ENCODE assay signal across 26 cellular contexts in genomic region chr20:53148764-53149163, GRCh38.
DNase-seq lines count a peak whose midpoint lies in the region; ATAC-seq, FAIRE-seq and TF ChIP-seq lines count a peak whose summit lies in the region.
"Had no signal": no experiment of that assay in that cellular context is flagged by ENCODE, and none has a peak within 500 bp of the region (broad histone marks: within the 10 kb centered on the region; RNA-seq: fewer than 3 reads in every experiment).

No MANE protein-coding gene starts in this region.

- DNase-seq in activated CD4-positive, alpha-beta T cell treated with anti-CD3 and anti-CD28 coated beads for 36 hours: no peak
- DNase-seq in activated CD4-positive, alpha-beta T cell treated with anti-CD3 and anti-CD28 coated beads for 48 hours: no peak
- DNase-seq in astrocyte (ENCODE audit: low read depth) (peak; percentile 36), sciatic nerve (ENCODE audit: low spot score) (no peak), NOMO-1 treated with DMSO at 0.1 percent for 48 hours (lab: John Stamatoyannopoulos, UW; ENCODE audit: unreplicated experiment) (no peak), C1 segment of cervical spinal cord (lab: John Stamatoyannopoulos, UW) (no peak)
- DNase-seq: ACHN; activated CD4-positive, alpha-beta memory T cell treated with anti-CD3 and anti-CD28 coated beads, Interleukin-2, amount 10 ng/mL, durations not matched to agents 7 days and 5 days; activated gamma-delta T cell; amygdala; hypothalamus; left lung; MV-4-11; naive thymus-derived CD8-positive, alpha-beta T cell; NCI-H526; pancreas; stomach; T-helper 9 cell; transverse colon had no signal

- TF ChIP-seq CTCF in DOHH2 (IDR thresholded peaks at IDR 0.05; ENCODE audit: low read depth, low read length, poor library complexity, severe bottlenecking): no peak
- no peak for TF ChIP-seq CTCF in astrocyte (IDR thresholded peaks at IDR 0.05; ENCODE audit: insufficient read depth, low read depth, low read length)

- H3K9me3 ChIP-seq in DOHH2 (ENCODE audit: control insufficient read depth, insufficient read depth, low read length) (no peaks in the 10 kb centered on the region), astrocyte (ENCODE audit: insufficient read depth, low read depth, low read length) (no peaks in the 10 kb centered on the region)
- H3K9me3 ChIP-seq: gastroesophageal sphincter, left lung, pancreas, right atrium auricular region, stomach, transverse colon had no signal

- intact Hi-C loops in activated CD4-positive, alpha-beta T cell treated with anti-CD3 and anti-CD28 coated beads for 36 hours (cut with DNase I, micrococcal nuclease): loop anchor here (5.0 to 10.0 kb wide), 3 partner anchors 69 to 841 kb away; no protein-coding TSS in a partner anchor
- intact Hi-C loops in sciatic nerve (cut with DNase I): no loop called here

- H3K4me2 ChIP-seq in DOHH2 (ENCODE audit: low read length): peak overlapping the region; percentile 48
- no peak overlapping the region for H3K4me2 ChIP-seq in astrocyte (ENCODE audit: low read length)
- H3K4me2 ChIP-seq: KMS-11 had no signal

- H3K4me3 Mint-ChIP-seq in activated CD4-positive, alpha-beta T cell treated with anti-CD3 and anti-CD28 coated beads for 36 hours: no peak overlapping the region
- H3K4me3 Mint-ChIP-seq in astrocyte (ENCODE audit: unreplicated experiment): no peak overlapping the region
- H3K4me3 Mint-ChIP-seq: activated CD4-positive, alpha-beta memory T cell treated with anti-CD3 and anti-CD28 coated beads, Interleukin-2, amount 10 ng/mL, durations not matched to agents 7 days and 5 days had no signal

- H3K9me3 Mint-ChIP-seq in activated CD4-positive, alpha-beta T cell treated with anti-CD3 and anti-CD28 coated beads for 36 hours (ENCODE audit: low read depth): no peaks in the 10 kb centered on the region
- no peaks in the 10 kb centered on the region for H3K9me3 Mint-ChIP-seq in astrocyte (ENCODE audit: unreplicated experiment)
- H3K9me3 Mint-ChIP-seq: activated CD4-positive, alpha-beta memory T cell treated with anti-CD3 and anti-CD28 coated beads, Interleukin-2, amount 10 ng/mL, durations not matched to agents 7 days and 5 days; naive thymus-derived CD8-positive, alpha-beta T cell had no signal

- POLR2A ChIA-PET in activated CD4-positive, alpha-beta T cell treated with anti-CD3 and anti-CD28 coated beads for 36 hours (lab: Charles Lee): interaction anchor here (0.6 to 0.9 kb wide), 2 partner anchors 125 to 148 kb away, joined by 4 to 5 read pairs; no protein-coding TSS in a partner anchor

- no peaks in the 10 kb centered on the region; the same call in 1 of the 2 replicates for H3K9me2 ChIP-seq in DOHH2 (replicated peaks; ENCODE audit: control insufficient read depth, low read length)

- H3K4me1 ChIP-seq in DOHH2 (ENCODE audit: control insufficient read depth, low read length): peaks cover 30% of the 10 kb centered on the region
- no peaks in the 10 kb centered on the region for H3K4me1 ChIP-seq in astrocyte (ENCODE audit: insufficient read depth, low read length)
- H3K4me1 ChIP-seq: pancreas, right atrium auricular region had no signal

- ATAC-seq in activated CD4-positive, alpha-beta T cell treated with anti-CD3 and anti-CD28 coated beads for 36 hours: no peak
- peak; percentile 20 for ATAC-seq in sciatic nerve
- ATAC-seq in HG03460 (IDR thresholded peaks at IDR 0.05; ENCODE audit: unreplicated experiment): no peak
- ATAC-seq: gastroesophageal sphincter, left lung, pancreas had no signal

- H3K27me3 ChIP-seq in DOHH2 (ENCODE audit: control insufficient read depth, low read length) (no peaks in the 10 kb centered on the region), astrocyte (ENCODE audit: insufficient read depth, low read length) (peaks cover 3% of the 10 kb centered on the region)
- H3K27me3 ChIP-seq: gastroesophageal sphincter, left lung, pancreas, right atrium auricular region, stomach, transverse colon had no signal

- H4K20me1 ChIP-seq in DOHH2 (ENCODE audit: control insufficient read depth, insufficient read depth, low read depth, low read length) (no peaks in the 10 kb centered on the region), astrocyte (ENCODE audit: insufficient read depth, low read length) (no peaks in the 10 kb centered on the region)

- H3K4me1 Mint-ChIP-seq in activated CD4-positive, alpha-beta T cell treated with anti-CD3 and anti-CD28 coated beads for 36 hours: peaks cover 67% of the 10 kb centered on the region
- peaks cover 6% of the 10 kb centered on the region for H3K4me1 Mint-ChIP-seq in astrocyte (ENCODE audit: low read depth, unreplicated experiment)

- no peak overlapping the region for H3K9ac ChIP-seq in astrocyte (ENCODE audit: low read length)
- H3K9ac ChIP-seq: KMS-11 had no signal

- H2AFZ ChIP-seq in astrocyte (ENCODE audit: low read depth, low read length): no peak overlapping the region

- H3K79me2 ChIP-seq in DOHH2 (ENCODE audit: control insufficient read depth, low read length) (no peaks in the 10 kb centered on the region), astrocyte (ENCODE audit: insufficient read depth, low read length) (no peaks in the 10 kb centered on the region)

- no peaks in the 10 kb centered on the region for H3K36me3 Mint-ChIP-seq in activated CD4-positive, alpha-beta T cell treated with anti-CD3 and anti-CD28 coated beads for 36 hours (ENCODE audit: low read depth)
- no peaks in the 10 kb centered on the region for H3K36me3 Mint-ChIP-seq in astrocyte (ENCODE audit: low read depth, unreplicated experiment)
- H3K36me3 Mint-ChIP-seq: naive thymus-derived CD8-positive, alpha-beta T cell had no signal

- CTCF ChIA-PET in activated CD4-positive, alpha-beta T cell treated with anti-CD3 and anti-CD28 coated beads for 36 hours (lab: Charles Lee): interaction anchor here (0.6 to 2.2 kb wide), 4 partner anchors 23 to 766 kb away, joined by 3 to 6 read pairs (median 4); no protein-coding TSS in a partner anchor

- H3K4me3 ChIP-seq in DOHH2 (ENCODE audit: low read length) (no peak overlapping the region; the same call in 1 of the 2 replicates), astrocyte (ENCODE audit: insufficient read depth, low read depth, low read length) (no peak overlapping the region)
- H3K4me3 ChIP-seq: gastroesophageal sphincter, left lung, pancreas, right atrium auricular region, stomach, transverse colon had no signal

- H3K27ac Mint-ChIP-seq in activated CD4-positive, alpha-beta T cell treated with anti-CD3 and anti-CD28 coated beads for 36 hours: peak overlapping the region; percentile 76
- no peak overlapping the region for H3K27ac Mint-ChIP-seq in astrocyte (ENCODE audit: unreplicated experiment)
- H3K27ac Mint-ChIP-seq: activated CD4-positive, alpha-beta memory T cell treated with anti-CD3 and anti-CD28 coated beads, Interleukin-2, amount 10 ng/mL, durations not matched to agents 7 days and 5 days had no signal

- no peaks in the 10 kb centered on the region for H3K36me3 ChIP-seq in DOHH2 (ENCODE audit: control insufficient read depth, low read length)
- H3K36me3 ChIP-seq in astrocyte (ENCODE audit: insufficient read depth, low read length): no peaks in the 10 kb centered on the region
- H3K36me3 ChIP-seq: gastroesophageal sphincter, left lung, pancreas, right atrium auricular region, stomach, transverse colon had no signal

- no peak for FAIRE-seq in astrocyte (lab: Jason Lieb, UNC)
- FAIRE-seq: GM12891, H54, pancreas had no signal

- H3K27ac ChIP-seq in DOHH2 (ENCODE audit: low read depth, low read length) (no peak overlapping the region), astrocyte (ENCODE audit: low read depth, low read length) (no peak overlapping the region)
- H3K27ac ChIP-seq: gastroesophageal sphincter, KMS-11, left lung, pancreas, right atrium auricular region, stomach had no signal

- H3F3A ChIP-seq in DOHH2 (ENCODE audit: control insufficient read depth, insufficient read depth): no peaks in the 10 kb centered on the region

- H3K27me3 Mint-ChIP-seq in activated CD4-positive, alpha-beta T cell treated with anti-CD3 and anti-CD28 coated beads for 36 hours: peaks cover 3% of the 10 kb centered on the region
- H3K27me3 Mint-ChIP-seq in astrocyte (ENCODE audit: low read depth, unreplicated experiment): no peaks in the 10 kb centered on the region
- H3K27me3 Mint-ChIP-seq: activated CD4-positive, alpha-beta memory T cell treated with anti-CD3 and anti-CD28 coated beads, Interleukin-2, amount 10 ng/mL, durations not matched to agents 7 days and 5 days had no signal
